ENCODE assay signal across 11 cellular contexts in genomic region chr3:31724681-31725080, GRCh38.
A peak's percentile ranks its signal among the peaks of the same experiment; 100 is the strongest.
DNase-seq lines count a peak whose midpoint lies in the region; ATAC-seq, FAIRE-seq and TF ChIP-seq lines count a peak whose summit lies in the region.
"Had no signal": no experiment of that assay in that cellular context is flagged by ENCODE, and none has a peak within 500 bp of the region (broad histone marks: within the 10 kb centered on the region; RNA-seq: fewer than 3 reads in every experiment).

No MANE protein-coding gene starts in this region.

- no peak for TF ChIP-seq CTCF in left lung (IDR thresholded peaks at IDR 0.05)

- peak; percentile 32 for ATAC-seq in naive thymus-derived CD4-positive, alpha-beta T cell
- ATAC-seq in HG03097 (IDR thresholded peaks at IDR 0.05; ENCODE audit: low FRiP score, unreplicated experiment) (no peak), HG02610 (IDR thresholded peaks at IDR 0.05; ENCODE audit: unreplicated experiment) (no peak), left lung (no peak)

- POLR2A ChIA-PET in naive thymus-derived CD4-positive, alpha-beta T cell (lab: Charles Lee), result no interaction called here

- intact Hi-C loops in naive thymus-derived CD4-positive, alpha-beta T cell (cut with micrococcal nuclease), result no loop called here
- intact Hi-C loops in left lung (cut with DNase I), result no loop called here

- H3K4me3 Mint-ChIP-seq in naive thymus-derived CD4-positive, alpha-beta T cell, result no peak overlapping the region
- H3K4me3 Mint-ChIP-seq: activated T-cell treated with anti-CD3 and anti-CD28 coated beads, Interleukin-2, amount 50 U/mL, for 72 hours; immature natural killer cell had no signal

- CTCF ChIA-PET in naive thymus-derived CD4-positive, alpha-beta T cell (lab: Charles Lee), result no interaction called here

- H3K9me3 Mint-ChIP-seq in naive thymus-derived CD4-positive, alpha-beta T cell, result peaks cover 0 to 3% (median 0%) of the 10 kb centered on the region in 11 donors
- H3K9me3 Mint-ChIP-seq: activated T-cell treated with anti-CD3 and anti-CD28 coated beads, Interleukin-2, amount 50 U/mL, for 72 hours had no signal

- no peak overlapping the region for H3K27ac Mint-ChIP-seq in naive thymus-derived CD4-positive, alpha-beta T cell
- H3K27ac Mint-ChIP-seq: activated T-cell treated with anti-CD3 and anti-CD28 coated beads, Interleukin-2, amount 50 U/mL, for 72 hours; immature natural killer cell had no signal

- H3K36me3 Mint-ChIP-seq in naive thymus-derived CD4-positive, alpha-beta T cell, result peaks cover 0 to 3% (median 0%) of the 10 kb centered on the region in 5 donors
- H3K36me3 Mint-ChIP-seq: immature natural killer cell had no signal

- no peaks in the 10 kb centered on the region for H3K9me3 ChIP-seq in naive thymus-derived CD4-positive, alpha-beta T cell (ENCODE audit: control insufficient read depth in 2 of 3, low read length in 3 of 3)
- H3K9me3 ChIP-seq in left lung, result no peaks in the 10 kb centered on the region

- no peak overlapping the region for H3K4me3 ChIP-seq in Jurkat, Clone E6-1 (ENCODE audit: low read length)
- H3K4me3 ChIP-seq in naive thymus-derived CD4-positive, alpha-beta T cell (ENCODE audit: low read length), result no peak overlapping the region
- no peak overlapping the region for H3K4me3 ChIP-seq in left lung

- no peaks in the 10 kb centered on the region for H3K4me1 ChIP-seq in naive thymus-derived CD4-positive, alpha-beta T cell (ENCODE audit: control insufficient read depth in 2 of 2, insufficient read depth in 2 of 2, low read length in 2 of 2)
- no peaks in the 10 kb centered on the region for H3K4me1 ChIP-seq in left lung

- TF ChIP-seq POLR2A in GM12891 (IDR thresholded peaks at IDR 0.05; ENCODE audit: low read depth, low read length), result no peak

- DNase-seq in GM12891 (ENCODE audit: insufficient read length, low spot score) (no peak), amniotic epithelial cell (ENCODE audit: low read depth) (peak; percentile 86), HPDE6-E6E7 (ENCODE audit: extremely low spot score) (no peak), left lung (no peak)
- peak; percentile 21 for DNase-seq in Jurkat, Clone E6-1 (ENCODE audit: low read depth, low spot score)
- peak in 2 of 9 donors; percentile 3 to 7 for DNase-seq in naive thymus-derived CD4-positive, alpha-beta T cell
- DNase-seq: activated T-cell treated with anti-CD3 and anti-CD28 coated beads, Interleukin-2, amount 50 U/mL, for 72 hours; immature natural killer cell; NCI-H2171 treated with DMSO at 0.1 percent for 48 hours had no signal

- H3K4me1 Mint-ChIP-seq in naive thymus-derived CD4-positive, alpha-beta T cell, result peaks cover 0 to 5% (median 0%) of the 10 kb centered on the region in 7 donors
- H3K4me1 Mint-ChIP-seq: immature natural killer cell had no signal

- no peak overlapping the region for H3K27ac ChIP-seq in naive thymus-derived CD4-positive, alpha-beta T cell (ENCODE audit: low read depth, low read length)
- H3K27ac ChIP-seq in left lung, result no peak overlapping the region

- no peaks in the 10 kb centered on the region for H3K27me3 ChIP-seq in naive thymus-derived CD4-positive, alpha-beta T cell (ENCODE audit: control insufficient read depth in 2 of 2, insufficient read depth in 2 of 2, low read length in 2 of 2)
- H3K27me3 ChIP-seq in left lung, result no peaks in the 10 kb centered on the region

- peak; percentile 45 for FAIRE-seq in GM12891 (lab: Jason Lieb, UNC)

- H3K27me3 Mint-ChIP-seq in naive thymus-derived CD4-positive, alpha-beta T cell, result peaks cover 0 to 12% (median 0%) of the 10 kb centered on the region in 5 donors

- H3K36me3 ChIP-seq in naive thymus-derived CD4-positive, alpha-beta T cell (ENCODE audit: control insufficient read depth in 2 of 3, insufficient read depth in 3 of 3, low read length in 3 of 3), result no peaks in the 10 kb centered on the region
- H3K36me3 ChIP-seq in left lung, result no peaks in the 10 kb centered on the region

TF ChIP-seq in GM12891, 5 proteins besides CTCF, POLR2A, EP300 and RAD21:
- no peak for TF ChIP-seq TAF1 (IDR thresholded peaks at IDR 0.05; ENCODE audit: low read depth, low read length)
- no peak for TF ChIP-seq PAX5 (IDR thresholded peaks at IDR 0.05; ENCODE audit: insufficient read depth, low read length, severe bottlenecking)
- TF ChIP-seq SPI1 (IDR thresholded peaks at IDR 0.05; ENCODE audit: low read depth, low read length), result no peak
- TF ChIP-seq POU2F2 (IDR thresholded peaks at IDR 0.05; ENCODE audit: low read depth, low read length), result no peak
- no peak for TF ChIP-seq POLR2AphosphoS5 (IDR thresholded peaks at IDR 0.05; ENCODE audit: low read depth, low read length)

Comparison
In these comparisons a context has a peak if more than half of its experiments do, and no peak if none do; other contexts are left out.
1. DNase-seq: peak in Jurkat, Clone E6-1 (single experiment) and amniotic epithelial cell (single experiment); none in GM12891 (single experiment), HPDE6-E6E7 (single experiment) and left lung (0 of 2).